ENCODE assay signal across 3 cellular contexts in genomic region chr16:85768225-85768624, GRCh38.
TF ChIP-seq lines count a peak whose summit lies in the region.

No MANE protein-coding gene starts in this region.

TF ChIP-seq in SK-N-SH, 30 proteins besides CTCF, POLR2A, EP300 and RAD21:
- TF ChIP-seq CHD2 (IDR thresholded peaks at IDR 0.05; ENCODE audit: low read length, partially characterized antibody) (no peak), RXRA (IDR thresholded peaks at IDR 0.05; ENCODE audit: borderline replicate concordance, low read depth) (no peak)
TF ChIP-seq in SK-N-SH: peak in this region for 0.

TF ChIP-seq in SK-N-SH treated with all-trans-retinoic acid at 6 μM for 48 hours, 23 proteins besides CTCF, POLR2A, EP300 and RAD21:
- TF ChIP-seq SNAI2 (CRISPR knock-in tag; IDR thresholded peaks at IDR 0.05) (no peak), PPARA (CRISPR knock-in tag; IDR thresholded peaks at IDR 0.05; ENCODE audit: borderline replicate concordance) (no peak), OSR1 (CRISPR knock-in tag; IDR thresholded peaks at IDR 0.05) (no peak), ZNF70 (CRISPR knock-in tag; IDR thresholded peaks at IDR 0.05) (no peak), ISL1 (CRISPR knock-in tag; IDR thresholded peaks at IDR 0.05) (no peak), ESRRG (CRISPR knock-in tag; IDR thresholded peaks at IDR 0.05) (no peak), TSHZ2 (CRISPR knock-in tag; IDR thresholded peaks at IDR 0.05) (no peak), ZNF565 (CRISPR knock-in tag; conservative IDR thresholded peaks at IDR 0.05; ENCODE audit: low read depth) (no peak), BACH2 (CRISPR knock-in tag; IDR thresholded peaks at IDR 0.05; ENCODE audit: borderline replicate concordance) (no peak), TCF4 (CRISPR knock-in tag; IDR thresholded peaks at IDR 0.05; ENCODE audit: borderline replicate concordance) (no peak)
- TF ChIP-seq, protein P1, sequence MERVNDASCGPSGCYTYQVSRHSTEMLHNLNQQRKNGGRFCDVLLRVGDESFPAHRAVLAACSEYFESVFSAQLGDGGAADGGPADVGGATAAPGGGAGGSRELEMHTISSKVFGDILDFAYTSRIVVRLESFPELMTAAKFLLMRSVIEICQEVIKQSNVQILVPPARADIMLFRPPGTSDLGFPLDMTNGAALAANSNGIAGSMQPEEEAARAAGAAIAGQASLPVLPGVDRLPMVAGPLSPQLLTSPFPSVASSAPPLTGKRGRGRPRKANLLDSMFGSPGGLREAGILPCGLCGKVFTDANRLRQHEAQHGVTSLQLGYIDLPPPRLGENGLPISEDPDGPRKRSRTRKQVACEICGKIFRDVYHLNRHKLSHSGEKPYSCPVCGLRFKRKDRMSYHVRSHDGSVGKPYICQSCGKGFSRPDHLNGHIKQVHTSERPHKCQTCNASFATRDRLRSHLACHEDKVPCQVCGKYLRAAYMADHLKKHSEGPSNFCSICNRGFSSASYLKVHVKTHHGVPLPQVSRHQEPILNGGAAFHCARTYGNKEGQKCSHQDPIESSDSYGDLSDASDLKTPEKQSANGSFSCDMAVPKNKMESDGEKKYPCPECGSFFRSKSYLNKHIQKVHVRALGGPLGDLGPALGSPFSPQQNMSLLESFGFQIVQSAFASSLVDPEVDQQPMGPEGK (CRISPR knock-in tag; IDR thresholded peaks at IDR 0.05; ENCODE audit: borderline replicate concordance), result no peak

TF ChIP-seq in endothelial cell of umbilical vein, 7 proteins besides CTCF, POLR2A, EP300 and RAD21:
- no peak for TF ChIP-seq GATA2 (IDR thresholded peaks at IDR 0.05; ENCODE audit: insufficient read depth, insufficient read length, low read depth, low read length)
- TF ChIP-seq MAX (IDR thresholded peaks at IDR 0.05; ENCODE audit: insufficient read depth, insufficient read length), result no peak
- TF ChIP-seq POLR2AphosphoS5 (IDR thresholded peaks at IDR 0.05; ENCODE audit: insufficient read depth, low read depth, low read length), result no peak
- no peak for TF ChIP-seq MYC (IDR thresholded peaks at IDR 0.05; ENCODE audit: low read depth, low read length)
- TF ChIP-seq EZH2 (IDR thresholded peaks at IDR 0.05; ENCODE audit: borderline replicate concordance, low read depth, low read length, severe bottlenecking), result no peak
- TF ChIP-seq JUN (IDR thresholded peaks at IDR 0.05; ENCODE audit: borderline replicate concordance, insufficient read depth, insufficient read length, low read depth), result no peak
- TF ChIP-seq FOS (IDR thresholded peaks at IDR 0.05; ENCODE audit: borderline replicate concordance, insufficient read depth, low read length), result no peak
